21 cellular contexts compared by ENCODE assay signal in genomic region chr15:80873568-80873967, GRCh38.
"Had no signal": no experiment of that assay in that cellular context is flagged by ENCODE, and none has a peak within 500 bp of the region (broad histone marks: within the 10 kb centered on the region; RNA-seq: fewer than 3 reads in every experiment).

No MANE protein-coding gene starts in this region.

- DNase-seq: activated CD4-positive, alpha-beta T cell treated with anti-CD3 and anti-CD28 coated beads for 36 hours; activated CD4-positive, CD25-positive, alpha-beta regulatory T cell; activated naive CD4-positive, alpha-beta T cell; activated T-cell treated with anti-CD3 and anti-CD28 coated beads for 4 hours; activated T-cell treated with anti-CD3 and anti-CD28 coated beads, Interleukin-2, amount 50 U/mL, for 72 hours; endodermal cell; foreskin keratinocyte; islet precursor cell; midbrain; naive thymus-derived CD8-positive, alpha-beta T cell; psoas muscle; spleen; stimulated activated naive CD4-positive, alpha-beta T cell treated with Interleukin-2 at 50 U/mL for 16 hours; testis; transverse colon had no signal

- H3K4me1 ChIP-seq: ascending aorta, foreskin keratinocyte had no signal

- ATAC-seq: activated CD4-positive, alpha-beta T cell treated with anti-CD3 and anti-CD28 coated beads for 36 hours; activated T-cell treated with anti-CD3 and anti-CD28 coated beads, Interleukin-2, amount 50 U/mL, for 72 hours; esophagus mucosa; foreskin keratinocyte; naive thymus-derived CD8-positive, alpha-beta T cell; psoas muscle had no signal

- H3K27me3 Mint-ChIP-seq: activated CD4-positive, alpha-beta T cell treated with anti-CD3 and anti-CD28 coated beads for 36 hours; brain had no signal

- H3K36me3 Mint-ChIP-seq: brain; naive thymus-derived CD8-positive, alpha-beta T cell had no signal

- H3K4me3 Mint-ChIP-seq: activated CD4-positive, alpha-beta T cell treated with anti-CD3 and anti-CD28 coated beads for 36 hours; activated naive CD8-positive, alpha-beta T cell; activated T-cell treated with anti-CD3 and anti-CD28 coated beads, Interleukin-2, amount 50 U/mL, for 72 hours; brain; endodermal cell; naive thymus-derived CD8-positive, alpha-beta T cell had no signal

- H3K9me3 ChIP-seq: ascending aorta, neutrophil, psoas muscle, testis, transverse colon had no signal

- H3K9me3 Mint-ChIP-seq: activated T-cell treated with anti-CD3 and anti-CD28 coated beads, Interleukin-2, amount 50 U/mL, for 72 hours; brain; endodermal cell; naive thymus-derived CD8-positive, alpha-beta T cell had no signal

- H3K27me3 ChIP-seq: ascending aorta, foreskin keratinocyte, neutrophil, spleen, testis, transverse colon had no signal

- H3K27ac ChIP-seq: ascending aorta, foreskin keratinocyte, neutrophil, psoas muscle, SK-N-MC, spleen, testis, transverse colon had no signal

- H3K4me3 ChIP-seq: ascending aorta, psoas muscle, SK-N-MC, spleen, testis, transverse colon had no signal

- H3K36me3 ChIP-seq: ascending aorta, neutrophil, spleen, transverse colon had no signal

- H3K27ac Mint-ChIP-seq: activated CD4-positive, alpha-beta T cell treated with anti-CD3 and anti-CD28 coated beads for 36 hours; activated naive CD8-positive, alpha-beta T cell; activated T-cell treated with anti-CD3 and anti-CD28 coated beads, Interleukin-2, amount 50 U/mL, for 72 hours; endodermal cell; naive thymus-derived CD8-positive, alpha-beta T cell had no signal

- H3K4me1 Mint-ChIP-seq: activated CD4-positive, alpha-beta T cell treated with anti-CD3 and anti-CD28 coated beads for 36 hours; endodermal cell had no signal
